Comparison of ENCODE assay signal across 1 cellular context in genomic region chr6:43904311-43905123, GRCh38.
A peak's percentile ranks its signal among the peaks of the same experiment; 100 is the strongest.
TF ChIP-seq lines count a peak whose summit lies in the region.

No MANE protein-coding gene starts in this region.

TF ChIP-seq in K562, 482 proteins besides CTCF, POLR2A, EP300 and RAD21 (continued from another document and continues in another):
- 0 out of 4 replicates have a peak, but pooled peaks of 1 of the 2 experiments have one; percentile 33 for TF ChIP-seq ZNF318 (IDR thresholded peaks at IDR 0.05; ENCODE audit: borderline replicate concordance in 1 of 2, low read depth in 1 of 2)
- no peak for TF ChIP-seq CEBPG (CRISPR knock-in tag; IDR thresholded peaks at IDR 0.05)
- TF ChIP-seq CEBPG (tag; conservative IDR thresholded peaks at IDR 0.05 in 1 of 2, IDR thresholded peaks at IDR 0.05 in 1 of 2): no peak
- no peak for TF ChIP-seq TEAD1 (CRISPR knock-in tag; IDR thresholded peaks at IDR 0.05)
- no peak for TF ChIP-seq PHB (CRISPR knock-in tag; IDR thresholded peaks at IDR 0.05)
- TF ChIP-seq OTX1 (CRISPR knock-in tag; IDR thresholded peaks at IDR 0.05): peak; percentile 75; the same call in 1 of the 2 replicates
- no peak for TF ChIP-seq SRSF1 (IDR thresholded peaks at IDR 0.05; ENCODE audit: low read depth, low read length)
- TF ChIP-seq PREB (CRISPR knock-in tag; IDR thresholded peaks at IDR 0.05): no peak
- TF ChIP-seq POU5F1 (IDR thresholded peaks at IDR 0.05; ENCODE audit: borderline replicate concordance, low read depth, low read length, partially characterized antibody): no peak
- no peak for TF ChIP-seq E2F3 (CRISPR knock-in tag; IDR thresholded peaks at IDR 0.05)
- no peak for TF ChIP-seq MTA3 (IDR thresholded peaks at IDR 0.05; ENCODE audit: borderline replicate concordance)
- TF ChIP-seq CBFB (CRISPR knock-in tag; IDR thresholded peaks at IDR 0.05): no peak
- no peak; the same call in 1 of the 2 replicates for TF ChIP-seq ETV1 (tag; conservative IDR thresholded peaks at IDR 0.05; ENCODE audit: low read depth)
- no peak for TF ChIP-seq MCM7 (IDR thresholded peaks at IDR 0.05)
- no peak for TF ChIP-seq SUPT5H (IDR thresholded peaks at IDR 0.05)
- TF ChIP-seq NR4A1 (CRISPR knock-in tag; IDR thresholded peaks at IDR 0.05): no peak
- TF ChIP-seq NR4A1 (tag; IDR thresholded peaks at IDR 0.05): no peak
- TF ChIP-seq HEY1 (CRISPR knock-in tag; IDR thresholded peaks at IDR 0.05; ENCODE audit: borderline replicate concordance): no peak
- TF ChIP-seq ATF7 (IDR thresholded peaks at IDR 0.05): no peak
- TF ChIP-seq POLR3A (IDR thresholded peaks at IDR 0.05; ENCODE audit: borderline replicate concordance, extremely low read depth, insufficient read depth, insufficient read length): no peak
- TF ChIP-seq HMG20B (CRISPR knock-in tag; IDR thresholded peaks at IDR 0.05): no peak
- TF ChIP-seq RBM34 (IDR thresholded peaks at IDR 0.05; ENCODE audit: borderline replicate concordance, insufficient read depth, low read length): no peak
- TF ChIP-seq CHD2 (IDR thresholded peaks at IDR 0.05; ENCODE audit: low read depth, low read length): no peak
- no peak for TF ChIP-seq MIER1 (IDR thresholded peaks at IDR 0.05; ENCODE audit: low read depth)
- peak; percentile 27; the same call in 1 of the 2 replicates for TF ChIP-seq ATF4 (CRISPR knock-in tag; IDR thresholded peaks at IDR 0.05)
- TF ChIP-seq CREB5 (CRISPR knock-in tag; IDR thresholded peaks at IDR 0.05): no peak
- TF ChIP-seq CHD7 (IDR thresholded peaks at IDR 0.05; ENCODE audit: low read depth, low read length): no peak
- TF ChIP-seq SMAD4 (CRISPR knock-in tag; conservative IDR thresholded peaks at IDR 0.05): peak; percentile 23
- TF ChIP-seq ZFX (CRISPR knock-in tag; IDR thresholded peaks at IDR 0.05): no peak
- no peak for TF ChIP-seq HMG20A (CRISPR knock-in tag; conservative IDR thresholded peaks at IDR 0.05)
- TF ChIP-seq ZNF764 (CRISPR knock-in tag; IDR thresholded peaks at IDR 0.05; ENCODE audit: low read depth): no peak
- TF ChIP-seq ZNF436 (CRISPR knock-in tag; IDR thresholded peaks at IDR 0.05): no peak
- no peak for TF ChIP-seq BCL6 (CRISPR knock-in tag; IDR thresholded peaks at IDR 0.05)
- no peak for TF ChIP-seq SLC30A9 (CRISPR knock-in tag; IDR thresholded peaks at IDR 0.05)
- TF ChIP-seq FOXP1 (CRISPR knock-in tag; IDR thresholded peaks at IDR 0.05): no peak
- TF ChIP-seq SMARCA5 (IDR thresholded peaks at IDR 0.05): peak; percentile 91
- no peak for TF ChIP-seq MITF (IDR thresholded peaks at IDR 0.05)
- no peak for TF ChIP-seq MYNN (IDR thresholded peaks at IDR 0.05)
- TF ChIP-seq MYNN (CRISPR knock-in tag; IDR thresholded peaks at IDR 0.05): no peak
- TF ChIP-seq EHMT2 (IDR thresholded peaks at IDR 0.05): peak; percentile 88
- no peak for TF ChIP-seq NUFIP1 (IDR thresholded peaks at IDR 0.05; ENCODE audit: partially characterized antibody)
- TF ChIP-seq TCFL5 (CRISPR knock-in tag; conservative IDR thresholded peaks at IDR 0.05): no peak
